In genomic region chr2:182077451-182078142, GRCh38 we compare ENCODE assay signal across 8 cellular contexts.
DNase-seq lines count a peak whose midpoint lies in the region; ATAC-seq lines count a peak whose summit lies in the region.

No MANE protein-coding gene starts in this region.

- H3K9me3 Mint-ChIP-seq in stimulated activated naive B cell treated with anti-CD40 and anti-IgM and Interleukin-4, amounts not matched to agents 10 μg/mL and 1 μg/mL and 100 μg/mL, for 72 hours: no peaks in the 10 kb centered on the region

- ATAC-seq in GM19328 (IDR thresholded peaks at IDR 0.05; ENCODE audit: unreplicated experiment) (peak; percentile 74), HG03045 (IDR thresholded peaks at IDR 0.05; ENCODE audit: unreplicated experiment) (no peak)
- peak; percentile 68 to 75 for ATAC-seq in stimulated activated naive B cell treated with anti-CD40 and anti-IgM and Interleukin-4, amounts not matched to agents 10 μg/mL and 1 μg/mL and 100 μg/mL, for 72 hours (replicated peaks)

- no peaks in the 10 kb centered on the region for H3K36me3 Mint-ChIP-seq in stimulated activated naive B cell treated with anti-CD40 and anti-IgM and Interleukin-4, amounts not matched to agents 10 μg/mL and 1 μg/mL and 100 μg/mL, for 72 hours

- H3K4me3 Mint-ChIP-seq in stimulated activated naive B cell treated with anti-CD40 and anti-IgM and Interleukin-4, amounts not matched to agents 10 μg/mL and 1 μg/mL and 100 μg/mL, for 72 hours: no peak overlapping the region

- in situ Hi-C loops in Caki2 (cut with HindIII; ENCODE audit: low pct_unique_long_range_greater_than_20kb, low sequenced_read_pairs): no loop called here

- H3K27me3 Mint-ChIP-seq in stimulated activated naive B cell treated with anti-CD40 and anti-IgM and Interleukin-4, amounts not matched to agents 10 μg/mL and 1 μg/mL and 100 μg/mL, for 72 hours: peaks cover 0 to 4% of the 10 kb centered on the region in 2 donors

- H3K4me1 Mint-ChIP-seq in stimulated activated naive B cell treated with anti-CD40 and anti-IgM and Interleukin-4, amounts not matched to agents 10 μg/mL and 1 μg/mL and 100 μg/mL, for 72 hours: peaks cover 3 to 6% of the 10 kb centered on the region in 2 donors

- H3K27ac Mint-ChIP-seq in stimulated activated naive B cell treated with anti-CD40 and anti-IgM and Interleukin-4, amounts not matched to agents 10 μg/mL and 1 μg/mL and 100 μg/mL, for 72 hours: no peak overlapping the region

- peak; percentile 43 for DNase-seq in Caki2 (ENCODE audit: low read depth)
- DNase-seq in HS-27A (ENCODE audit: low read depth): peak; percentile 73
- DNase-seq in NCI-H524 treated with DMSO at 0.1 percent for 48 hours (lab: John Stamatoyannopoulos, UW): peak; percentile 51
- DNase-seq in astrocyte of the hippocampus (ENCODE audit: low read depth, low spot score): peak; percentile 93
- DNase-seq in iPS-NIHi11 (ENCODE audit: low spot score): peak; percentile 20
- DNase-seq in stimulated activated naive B cell treated with anti-CD40 and anti-IgM and Interleukin-4, amounts not matched to agents 10 μg/mL and 1 μg/mL and 100 μg/mL, for 72 hours: peak; percentile 3

Comparison
In these comparisons a context has a peak if more than half of its experiments do, and no peak if none do; other contexts are left out.
1. DNase-seq: peak in every context shown above with its lines; median percentile 93 in astrocyte of the hippocampus; 73 in HS-27A; 51 in NCI-H524 treated with DMSO at 0.1 percent for 48 hours; 43 in Caki2; 20 in iPS-NIHi11; 3 in stimulated activated naive B cell treated with anti-CD40 and anti-IgM and Interleukin-4, amounts not matched to agents 10 μg/mL and 1 μg/mL and 100 μg/mL, for 72 hours.